Comparison of ENCODE assay signal across 17 cellular contexts in genomic region chr9:16245756-16246440, GRCh38.
DNase-seq lines count a peak whose midpoint lies in the region; FAIRE-seq and TF ChIP-seq lines count a peak whose summit lies in the region.
"Had no signal": no experiment of that assay in that cellular context is flagged by ENCODE, and none has a peak within 500 bp of the region (broad histone marks: within the 10 kb centered on the region; RNA-seq: fewer than 3 reads in every experiment).

No MANE protein-coding gene starts in this region.

- H3K36me3 ChIP-seq in breast epithelium, result no peaks in the 10 kb centered on the region
- H3K36me3 ChIP-seq: colonic mucosa, WERI-Rb-1 had no signal

- TF ChIP-seq POLR2A in breast epithelium (IDR thresholded peaks at IDR 0.05), result no peak

- no peak overlapping the region for H3K4me3 ChIP-seq in breast epithelium
- no peak overlapping the region for H3K4me3 ChIP-seq in cardiac fibroblast (replicated peaks in 1 of 2; ENCODE audit: low read depth in 2 of 2, low read length in 2 of 2)
- H3K4me3 ChIP-seq: colonic mucosa had no signal

- no peaks in the 10 kb centered on the region for H3K4me1 ChIP-seq in breast epithelium
- H3K4me1 ChIP-seq: colonic mucosa had no signal

- TF ChIP-seq CTCF in MCF 10A (IDR thresholded peaks at IDR 0.05; ENCODE audit: unreplicated experiment), result no peak
- no peak for TF ChIP-seq CTCF in breast epithelium (IDR thresholded peaks at IDR 0.05)
- TF ChIP-seq CTCF in cardiac fibroblast (IDR thresholded peaks at IDR 0.05; ENCODE audit: low read depth, low read length), result no peak

- POLR2A ChIA-PET in MCF 10A (lab: Yijun Ruan, JAX), result interaction anchor here (0.6 kb wide), 2 partner anchors 110 to 1056 kb away, joined by 3 read pairs; no protein-coding TSS in a partner anchor

- peaks cover 4% of the 10 kb centered on the region for H3K4me1 Mint-ChIP-seq in MCF 10A (ENCODE audit: insufficient read depth, unreplicated experiment)
- H3K4me1 Mint-ChIP-seq: stimulated activated effector memory CD8-positive, alpha-beta T cell treated with anti-CD3 and anti-CD28 coated beads, Interleukin-12 subunit alpha, Interleukin-12 subunit beta, amount 100 ng/mL, for 72 hours had no signal

- FAIRE-seq in urothelium cell line (lab: Jason Lieb, UNC), result no peak

- H3K27me3 ChIP-seq in breast epithelium, result no peaks in the 10 kb centered on the region
- H3K27me3 ChIP-seq: colonic mucosa had no signal

- intact Hi-C loops in MCF 10A (cut with micrococcal nuclease), result no loop called here
- intact Hi-C loops in breast epithelium (cut with DNase I; ENCODE audit: low total_unique reads), result no loop called here

- H3K27ac Mint-ChIP-seq in MCF 10A (ENCODE audit: low read depth, unreplicated experiment), result no peak overlapping the region
- H3K27ac Mint-ChIP-seq: activated T-helper 2 cell treated with anti-CD3 and anti-CD28 coated beads, Interferon-gamma antibody, Interleukin-2, Interleukin-4, amounts not matched to agents 10 μg/mL and 5 μg/mL and 100 μg/mL, durations not matched to agents 14 hours and 24 hours and 36 hours; stimulated activated effector memory CD8-positive, alpha-beta T cell treated with anti-CD3 and anti-CD28 coated beads, Interleukin-12 subunit alpha, Interleukin-12 subunit beta, amount 100 ng/mL, for 72 hours; type B pancreatic cell had no signal

- no peaks in the 10 kb centered on the region for H3K27me3 Mint-ChIP-seq in MCF 10A (ENCODE audit: insufficient read depth, unreplicated experiment)
- H3K27me3 Mint-ChIP-seq: type B pancreatic cell had no signal

- no peaks in the 10 kb centered on the region for H3K9me3 ChIP-seq in breast epithelium
- H3K9me3 ChIP-seq: colonic mucosa had no signal

- H3K9me3 Mint-ChIP-seq in MCF 10A (ENCODE audit: unreplicated experiment), result no peaks in the 10 kb centered on the region
- H3K9me3 Mint-ChIP-seq: activated T-helper 2 cell treated with anti-CD3 and anti-CD28 coated beads, Interferon-gamma antibody, Interleukin-2, Interleukin-4, amounts not matched to agents 10 μg/mL and 5 μg/mL and 100 μg/mL, durations not matched to agents 14 hours and 24 hours and 36 hours had no signal

- H3K36me3 Mint-ChIP-seq in MCF 10A (ENCODE audit: insufficient read depth, unreplicated experiment), result no peaks in the 10 kb centered on the region
- H3K36me3 Mint-ChIP-seq: stimulated activated effector memory CD8-positive, alpha-beta T cell treated with anti-CD3 and anti-CD28 coated beads, Interleukin-12 subunit alpha, Interleukin-12 subunit beta, amount 100 ng/mL, for 72 hours had no signal

- DNase-seq in MCF 10A (ENCODE audit: unreplicated experiment) (peak; percentile 38), breast epithelium (ENCODE audit: low spot score in 2 of 2) (no peak), cardiac fibroblast (ENCODE audit: low read depth in 2 of 2) (peak; percentile 43 to 68), kidney tubule cell (ENCODE audit: low spot score) (peak; percentile 56), urothelium cell line (ENCODE audit: low spot score) (peak; percentile 8), GF-D8 (lab: John Stamatoyannopoulos, UW) (no peak), DMS 273 (lab: John Stamatoyannopoulos, UW; ENCODE audit: unreplicated experiment) (no peak), DMS 273 treated with DMSO at 0.1 percent for 48 hours (lab: John Stamatoyannopoulos, UW) (no peak)
- DNase-seq: colonic mucosa, NCI-H1436, NCI-H2171 treated with DMSO at 0.1 percent for 48 hours, NCI-H82, WERI-Rb-1 had no signal

- no TSS peak for BruUV-seq in MCF 10A (replicated peaks; lab: Mats Ljungman, UMichigan)

- CTCF ChIA-PET in MCF 10A (lab: Yijun Ruan, JAX), result interaction anchor here (1.7 kb wide), 1 partner anchor 286 kb away, joined by 4 read pairs; no protein-coding TSS in a partner anchor

- H3K27ac ChIP-seq in breast epithelium, result no peak overlapping the region
- H3K27ac ChIP-seq: 22Rv1, colonic mucosa, WERI-Rb-1 had no signal

- H3K4me3 Mint-ChIP-seq in MCF 10A (ENCODE audit: unreplicated experiment), result no peak overlapping the region
- H3K4me3 Mint-ChIP-seq: stimulated activated effector memory CD8-positive, alpha-beta T cell treated with anti-CD3 and anti-CD28 coated beads, Interleukin-12 subunit alpha, Interleukin-12 subunit beta, amount 100 ng/mL, for 72 hours; type B pancreatic cell had no signal

Comparison
In these comparisons a context has a peak if more than half of its experiments do, and no peak if none do; other contexts are left out.
1. DNase-seq: peak in MCF 10A (single experiment), cardiac fibroblast (2 of 2), kidney tubule cell (single experiment) and urothelium cell line (single experiment); none in breast epithelium (0 of 2), GF-D8 (single experiment), DMS 273 (single experiment) and DMS 273 treated with DMSO at 0.1 percent for 48 hours (single experiment).